8 cellular contexts compared by ENCODE assay signal in the genomic region with DNA sequence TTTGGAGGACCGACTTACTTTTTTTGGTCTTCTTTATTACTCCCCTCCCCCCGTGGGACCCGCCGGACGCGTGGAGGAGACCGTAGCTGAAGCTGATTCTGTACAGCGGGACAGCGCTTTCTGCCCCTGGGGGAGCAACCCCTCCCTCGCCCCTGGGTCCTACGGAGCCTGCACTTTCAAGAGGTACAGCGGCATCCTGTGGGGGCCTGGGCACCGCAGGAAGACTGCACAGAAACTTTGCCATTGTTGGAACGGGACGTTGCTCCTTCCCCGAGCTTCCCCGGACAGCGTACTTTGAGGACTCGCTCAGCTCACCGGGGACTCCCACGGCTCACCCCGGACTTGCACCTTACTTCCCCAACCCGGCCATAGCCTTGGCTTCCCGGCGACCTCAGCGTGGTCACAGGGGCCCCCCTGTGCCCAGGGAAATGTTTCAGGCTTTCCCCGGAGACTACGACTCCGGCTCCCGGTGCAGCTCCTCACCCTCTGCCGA. TPM values are rescaled to one million over a fixed set of nuclear protein-coding genes. Genes with fewer than 3 reads are reported as not detected.
DNase-seq lines count a peak whose midpoint lies in the region; ATAC-seq, FAIRE-seq and TF ChIP-seq lines count a peak whose summit lies in the region.

No MANE protein-coding gene starts in this region.

- no peak for DNase-seq in Panc1 (ENCODE audit: low read depth, low spot score)
- no peak for DNase-seq in astrocyte of the spinal cord (ENCODE audit: low read depth, low spot score)
- no peak for DNase-seq in HepG2 (ENCODE audit: low spot score)
- peak in 1 of 2 donors; percentile 89 for DNase-seq in suprapubic skin (ENCODE audit: low spot score in 2 of 2)
- DNase-seq in NCI-H187 (lab: John Stamatoyannopoulos, UW) = no peak
- DNase-seq in NCI-H2107 (lab: John Stamatoyannopoulos, UW) = no peak
- DNase-seq in NCI-H1105 (lab: John Stamatoyannopoulos, UW) = no peak

- ATAC-seq in GM18498 (IDR thresholded peaks at IDR 0.05; ENCODE audit: unreplicated experiment) (peak; percentile 13), Panc1 (no peak), HepG2 (peak; percentile 6; the same call in 1 of the 3 replicates)

- H3K27ac ChIP-seq in Panc1 (ENCODE audit: low read length) (no peak overlapping the region), HepG2 (ENCODE audit: extremely low read length, insufficient read depth, low read length) (peak overlapping the region; percentile 96), suprapubic skin (peak overlapping the region; percentile 96)

- peak overlapping the region; percentile 99 for H3K4me2 ChIP-seq in HepG2 (ENCODE audit: low read depth, low read length)

- TF ChIP-seq EP300 in HepG2 (IDR thresholded peaks at IDR 0.05; ENCODE audit: low read depth in 2 of 2, low read length in 2 of 2) (no peak), HepG2 (CRISPR knock-in tag; IDR thresholded peaks at IDR 0.05; ENCODE audit: borderline replicate concordance) (no peak), suprapubic skin (IDR thresholded peaks at IDR 0.05) (no peak)

- no peaks in the 10 kb centered on the region for H3K79me2 ChIP-seq in HepG2 (ENCODE audit: insufficient read depth, low read length)

- TF ChIP-seq CTCF in Panc1 (IDR thresholded peaks at IDR 0.05) (no peak), astrocyte of the spinal cord (IDR thresholded peaks at IDR 0.05; ENCODE audit: low read depth, low read length) (no peak), HepG2 (CRISPR knock-in tag; IDR thresholded peaks at IDR 0.05) (peak; percentile 44), suprapubic skin (IDR thresholded peaks at IDR 0.05) (no peak)

- H3K36me3 ChIP-seq in Panc1 (ENCODE audit: control insufficient read depth, insufficient read depth, low read length) (no peaks in the 10 kb centered on the region; the same call in 1 of the 2 replicates), HepG2 (replicated peaks in 1 of 2; ENCODE audit: control insufficient read depth in 1 of 2, insufficient read depth in 2 of 2, low read length in 2 of 2) (no peaks in the 10 kb centered on the region), suprapubic skin (peaks cover 10% of the 10 kb centered on the region)

- no peak; the same call in 1 of the 2 replicates for TF ChIP-seq RAD21 in HepG2 (CRISPR knock-in tag; IDR thresholded peaks at IDR 0.05)

- POLR2A ChIA-PET in Panc1 (lab: Charles Lee) = interaction anchor here (0.6 to 1.4 kb wide), 4 partner anchors 12 to 36 kb away, joined by 4 to 18 read pairs (median 4); no protein-coding TSS in a partner anchor
- POLR2A ChIA-PET in HepG2 (lab: Yijun Ruan, JAX) = interaction anchor here (1.3 to 4.1 kb wide), 7 partner anchors 9 to 31 kb away, joined by 3 to 40 read pairs (median 7); no protein-coding TSS in a partner anchor

- H3K4me3 ChIP-seq in Panc1 (ENCODE audit: low read depth in 2 of 2, low read length in 2 of 2) (peak overlapping the region; percentile 75 to 84), astrocyte of the spinal cord (ENCODE audit: low read depth, low read length) (peak overlapping the region; percentile 85), HepG2 (replicated peaks in 1 of 3; ENCODE audit: insufficient read depth in 1 of 3, low read depth in 2 of 3, low read length in 3 of 3) (peak overlapping the region; percentile 76 to 91 (median 89)), suprapubic skin (peak overlapping the region; percentile 89)

- H3K9ac ChIP-seq in HepG2 (ENCODE audit: insufficient read depth, low read depth, low read length) = peak overlapping the region; percentile 94

- no peak overlapping the region for H2AFZ ChIP-seq in HepG2 (ENCODE audit: low read length)

- BruUV-seq in Panc1 (replicated peaks; lab: Mats Ljungman, UMichigan) (TSS peak; percentile 98), HepG2 (replicated peaks; lab: Mats Ljungman, UMichigan) (TSS peak; percentile 94)

- H3K4me1 ChIP-seq in Panc1 (ENCODE audit: control insufficient read depth, insufficient read depth, low read length) = peaks cover 4% of the 10 kb centered on the region; the same call in 1 of the 2 replicates
- H3K4me1 ChIP-seq in HepG2 (ENCODE audit: insufficient read depth, low read length) = peaks cover 28% of the 10 kb centered on the region
- H3K4me1 ChIP-seq in suprapubic skin = peaks cover 40% of the 10 kb centered on the region

- under 1% methylated on average over 18 of the region's 31 CpGs for WGBS in HepG2 (ENCODE audit: low lambda C conversion rate)
- under 1% methylated on average over 31 of the region's 31 CpGs for WGBS in suprapubic skin

- FAIRE-seq in HepG2 (lab: Jason Lieb, UNC) = no peak

- no peaks in the 10 kb centered on the region for H3K9me3 ChIP-seq in Panc1 (ENCODE audit: control insufficient read depth, insufficient read depth, low read depth, low read length)
- no peaks in the 10 kb centered on the region for H3K9me3 ChIP-seq in HepG2 (ENCODE audit: low read length)
- H3K9me3 ChIP-seq in suprapubic skin = no peaks in the 10 kb centered on the region

- TF ChIP-seq POLR2A in HepG2 (IDR thresholded peaks at IDR 0.05; ENCODE audit: insufficient read depth in 1 of 2, low read depth in 2 of 2, low read length in 2 of 2) (no peak; a peak in 1 of 4 replicates), suprapubic skin (IDR thresholded peaks at IDR 0.05) (no peak)

- H4K20me1 ChIP-seq in HepG2 (ENCODE audit: insufficient read depth, low read length) = peaks cover 5% of the 10 kb centered on the region; the same call in 1 of the 2 replicates

- intact Hi-C loops in Panc1 (cut with micrococcal nuclease; ENCODE audit: unreplicated experiment) = no loop called here
- intact Hi-C loops in HepG2 (cut with micrococcal nuclease; ENCODE audit: unreplicated experiment) = no loop called here

- CTCF ChIA-PET in Panc1 (lab: Charles Lee) (interaction anchor here (0.6 kb wide), 1 partner anchor 302 kb away, joined by 13 read pairs; no protein-coding TSS in a partner anchor), HepG2 (lab: Yijun Ruan, JAX; ENCODE audit: low intra/inter-chr PET ratio, low total read pairs) (no interaction called here)

- H3K27me3 ChIP-seq in Panc1 (ENCODE audit: control insufficient read depth, insufficient read depth, low read length) (no peaks in the 10 kb centered on the region), HepG2 (ENCODE audit: control insufficient read depth in 1 of 2, insufficient read depth in 2 of 2, low read length in 2 of 2) (peaks cover 0 to 3% of the 10 kb centered on the region in 2 experiments; a peak in 2 of 5 replicates), suprapubic skin (no peaks in the 10 kb centered on the region)

- in situ Hi-C loops in Panc1 (cut with HindIII; ENCODE audit: low pct_unique_long_range_greater_than_20kb, low sequenced_read_pairs) (no loop called here), astrocyte of the spinal cord (cut with HindIII; ENCODE audit: low sequenced_read_pairs) (no loop called here), HepG2 (cut with HindIII; ENCODE audit: extremely low pct_ligation_motif_present, low pct_unique_long_range_greater_than_20kb) (no loop called here)

RNA-seq across cellular contexts. Expression of a gene that starts 0.4 kb away (rescaled TPM):
- total RNA-seq in Panc1 (2021; ENCODE audit: unreplicated experiment) = 13.4 TPM
- 6.1 TPM for polyA plus RNA-seq in Panc1 (2012; ENCODE audit: insufficient read length)
- 0.21 and 6.0 TPM in 2 replicates for total RNA-seq in HepG2 (2016; rRNA removed; fragmentation: Illumina TruSeq; extraction: Trizol)
- total RNA-seq in HepG2 (2016; cell fraction: cytosol; rRNA removed; fragmentation: Illumina TruSeq; extraction: Trizol; ENCODE audit: low read depth) = 0.79 and 0.91 TPM in 2 replicates
- 0.37 and 5.7 TPM in 2 replicates for total RNA-seq in HepG2 (2016; cell fraction: insoluble cytoplasmic fraction; rRNA removed; fragmentation: Illumina TruSeq; extraction: Trizol)
- 0.93 and 1.2 TPM in 2 replicates for total RNA-seq in HepG2 (2016; cell fraction: membrane; rRNA removed; fragmentation: Illumina TruSeq; extraction: Trizol)
- total RNA-seq in HepG2 (2016; cell fraction: nucleus; rRNA removed; fragmentation: Illumina TruSeq; extraction: Trizol) = 17.8 and 18.2 TPM in 2 replicates
- 2.8 TPM in 2 replicates for polyA plus RNA-seq in HepG2 (2011; rRNA removed)
- 0.67 and 0.69 TPM in 2 replicates for polyA plus RNA-seq in HepG2 (2011; cell fraction: cytosol; rRNA removed)
- polyA plus RNA-seq in HepG2 (2011; cell fraction: nucleus; rRNA removed) = 23.1 and 35.9 TPM in 2 replicates
- polyA plus RNA-seq in HepG2 (2012) = 0.51 and 1.1 TPM in 2 replicates
- not detected in 2 replicates for polyA plus RNA-seq in HepG2 (2016; cell fraction: cytosol; fragmentation: Illumina TruSeq; extraction: Trizol; ENCODE audit: low read depth)
- polyA plus RNA-seq in HepG2 (2016; cell fraction: insoluble cytoplasmic fraction; fragmentation: Illumina TruSeq; extraction: Trizol; ENCODE audit: low read depth) = 0.35 and 0.74 TPM in 2 replicates
- polyA plus RNA-seq in HepG2 (2016; cell fraction: membrane; fragmentation: Illumina TruSeq; extraction: Trizol; ENCODE audit: low read depth) = 0.17 and 0.41 TPM in 2 replicates
- polyA plus RNA-seq in HepG2 (2016; cell fraction: nucleus; fragmentation: Illumina TruSeq; extraction: Trizol; ENCODE audit: insufficient read depth, low read depth) = 17.9 and 36.0 TPM in 2 replicates
- polyA minus RNA-seq in HepG2 (2011; rRNA and poly(A)+ RNA removed; ENCODE audit: low replicate concordance) = 16.2 and 24.3 TPM in 2 replicates
- 1.5 and 2.2 TPM in 2 replicates for polyA minus RNA-seq in HepG2 (2011; cell fraction: cytosol; rRNA and poly(A)+ RNA removed)
- polyA minus RNA-seq in HepG2 (2011; cell fraction: nucleus; rRNA and poly(A)+ RNA removed) = 32.3 and 48.2 TPM in 2 replicates
- 100 to 1,000 TPM; 326 to 676 (median 518) TPM for total RNA-seq in suprapubic skin

RNA-seq across cellular contexts. Expression of a gene that starts 28.6 kb away (rescaled TPM):
- 15.6 TPM for total RNA-seq in Panc1 (2021; ENCODE audit: unreplicated experiment)
- polyA plus RNA-seq in Panc1 (2012; ENCODE audit: insufficient read length) = 31.9 TPM
- 2.1 and 2.9 TPM in 2 replicates for total RNA-seq in HepG2 (2016; rRNA removed; fragmentation: Illumina TruSeq; extraction: Trizol)
- 5.1 and 6.2 TPM in 2 replicates for total RNA-seq in HepG2 (2016; cell fraction: cytosol; rRNA removed; fragmentation: Illumina TruSeq; extraction: Trizol; ENCODE audit: low read depth)
- total RNA-seq in HepG2 (2016; cell fraction: insoluble cytoplasmic fraction; rRNA removed; fragmentation: Illumina TruSeq; extraction: Trizol) = 2.0 and 3.5 TPM in 2 replicates
- 6.2 and 8.3 TPM in 2 replicates for total RNA-seq in HepG2 (2016; cell fraction: membrane; rRNA removed; fragmentation: Illumina TruSeq; extraction: Trizol)
- 2.3 and 2.8 TPM in 2 replicates for total RNA-seq in HepG2 (2016; cell fraction: nucleus; rRNA removed; fragmentation: Illumina TruSeq; extraction: Trizol)
- polyA plus RNA-seq in HepG2 (2011; rRNA removed) = 17.1 and 18.0 TPM in 2 replicates
- polyA plus RNA-seq in HepG2 (2011; cell fraction: cytosol; rRNA removed) = 13.2 and 17.0 TPM in 2 replicates
- polyA plus RNA-seq in HepG2 (2011; cell fraction: nucleus; rRNA removed) = 12.6 and 14.7 TPM in 2 replicates
- 11.2 and 15.2 TPM in 2 replicates for polyA plus RNA-seq in HepG2 (2012)
- polyA plus RNA-seq in HepG2 (2016; cell fraction: cytosol; fragmentation: Illumina TruSeq; extraction: Trizol; ENCODE audit: low read depth) = 8.6 and 9.5 TPM in 2 replicates
- polyA plus RNA-seq in HepG2 (2016; cell fraction: insoluble cytoplasmic fraction; fragmentation: Illumina TruSeq; extraction: Trizol; ENCODE audit: low read depth) = 3.9 and 4.7 TPM in 2 replicates
- polyA plus RNA-seq in HepG2 (2016; cell fraction: membrane; fragmentation: Illumina TruSeq; extraction: Trizol; ENCODE audit: low read depth) = 9.5 and 9.7 TPM in 2 replicates
- polyA plus RNA-seq in HepG2 (2016; cell fraction: nucleus; fragmentation: Illumina TruSeq; extraction: Trizol; ENCODE audit: insufficient read depth, low read depth) = 11.0 and 11.5 TPM in 2 replicates
- 6.0 and 30.0 TPM in 2 replicates for polyA minus RNA-seq in HepG2 (2011; rRNA and poly(A)+ RNA removed; ENCODE audit: low replicate concordance)
- 7.6 and 8.3 TPM in 2 replicates for polyA minus RNA-seq in HepG2 (2011; cell fraction: cytosol; rRNA and poly(A)+ RNA removed)
- polyA minus RNA-seq in HepG2 (2011; cell fraction: nucleus; rRNA and poly(A)+ RNA removed) = 7.1 and 7.6 TPM in 2 replicates
- 10 to 100 TPM in 2 of 4 donors, 1 to 10 TPM in 2; 5.4 to 12.2 (median 10.7) TPM for total RNA-seq in suprapubic skin

RNA-seq across cellular contexts. Expression of a gene that starts 30.0 kb away (rescaled TPM):
- total RNA-seq in Panc1 (2021; ENCODE audit: unreplicated experiment) = 3.3 TPM
- polyA plus RNA-seq in Panc1 (2012; ENCODE audit: insufficient read length) = 10.2 TPM
- 0.31 and 0.67 TPM in 2 replicates for total RNA-seq in HepG2 (2016; rRNA removed; fragmentation: Illumina TruSeq; extraction: Trizol)
- 0.53 and 0.71 TPM in 2 replicates for total RNA-seq in HepG2 (2016; cell fraction: cytosol; rRNA removed; fragmentation: Illumina TruSeq; extraction: Trizol; ENCODE audit: low read depth)
- 0.48 and 0.91 TPM in 2 replicates for total RNA-seq in HepG2 (2016; cell fraction: insoluble cytoplasmic fraction; rRNA removed; fragmentation: Illumina TruSeq; extraction: Trizol)
- 0.72 and 1.2 TPM in 2 replicates for total RNA-seq in HepG2 (2016; cell fraction: membrane; rRNA removed; fragmentation: Illumina TruSeq; extraction: Trizol)
- total RNA-seq in HepG2 (2016; cell fraction: nucleus; rRNA removed; fragmentation: Illumina TruSeq; extraction: Trizol) = not detected in 2 replicates
- polyA plus RNA-seq in HepG2 (2011; rRNA removed) = 1.3 and 1.8 TPM in 2 replicates
- 2.6 TPM in 2 replicates for polyA plus RNA-seq in HepG2 (2011; cell fraction: cytosol; rRNA removed)
- 1.1 and 2.1 TPM in 2 replicates for polyA plus RNA-seq in HepG2 (2011; cell fraction: nucleus; rRNA removed)
- polyA plus RNA-seq in HepG2 (2012) = 1.4 and 1.9 TPM in 2 replicates
- polyA plus RNA-seq in HepG2 (2016; cell fraction: cytosol; fragmentation: Illumina TruSeq; extraction: Trizol; ENCODE audit: low read depth) = 0.86 and 1.5 TPM in 2 replicates
- 0.76 TPM in 1 of 2 replicates, not detected in the other for polyA plus RNA-seq in HepG2 (2016; cell fraction: insoluble cytoplasmic fraction; fragmentation: Illumina TruSeq; extraction: Trizol; ENCODE audit: low read depth)
- 0.77 and 1.1 TPM in 2 replicates for polyA plus RNA-seq in HepG2 (2016; cell fraction: membrane; fragmentation: Illumina TruSeq; extraction: Trizol; ENCODE audit: low read depth)
- 1.2 TPM in 1 of 2 replicates, not detected in the other for polyA plus RNA-seq in HepG2 (2016; cell fraction: nucleus; fragmentation: Illumina TruSeq; extraction: Trizol; ENCODE audit: insufficient read depth, low read depth)
- 0.23 TPM in 1 of 2 replicates, not detected in the other for polyA minus RNA-seq in HepG2 (2011; rRNA and poly(A)+ RNA removed; ENCODE audit: low replicate concordance)
- polyA minus RNA-seq in HepG2 (2011; cell fraction: cytosol; rRNA and poly(A)+ RNA removed) = not detected in 2 replicates
- polyA minus RNA-seq in HepG2 (2011; cell fraction: nucleus; rRNA and poly(A)+ RNA removed) = 0.50 TPM in 1 of 2 replicates, not detected in the other
- 1 to 10 TPM; 2.9 to 6.3 (median 5.6) TPM for total RNA-seq in suprapubic skin

RNA-seq across cellular contexts. Expression of a gene that starts 39.1 kb away (rescaled TPM):
- total RNA-seq in Panc1 (2021; ENCODE audit: unreplicated experiment) (101 TPM), HepG2 (2016; rRNA removed; fragmentation: Illumina TruSeq; extraction: Trizol) (64.6 and 67.1 TPM in 2 replicates), suprapubic skin (10 to 100 TPM; 34.8 to 51.3 (median 43.6) TPM)
- 108 TPM for polyA plus RNA-seq in Panc1 (2012; ENCODE audit: insufficient read length)
- total RNA-seq in HepG2 (2016; cell fraction: cytosol; rRNA removed; fragmentation: Illumina TruSeq; extraction: Trizol; ENCODE audit: low read depth) = 22.8 and 24.0 TPM in 2 replicates
- total RNA-seq in HepG2 (2016; cell fraction: insoluble cytoplasmic fraction; rRNA removed; fragmentation: Illumina TruSeq; extraction: Trizol) = 60.7 and 68.5 TPM in 2 replicates
- 55.3 and 59.3 TPM in 2 replicates for total RNA-seq in HepG2 (2016; cell fraction: membrane; rRNA removed; fragmentation: Illumina TruSeq; extraction: Trizol)
- 38.8 and 40.6 TPM in 2 replicates for total RNA-seq in HepG2 (2016; cell fraction: nucleus; rRNA removed; fragmentation: Illumina TruSeq; extraction: Trizol)
- 41.8 and 49.1 TPM in 2 replicates for polyA plus RNA-seq in HepG2 (2011; rRNA removed)
- polyA plus RNA-seq in HepG2 (2011; cell fraction: cytosol; rRNA removed) = 29.9 and 46.4 TPM in 2 replicates
- polyA plus RNA-seq in HepG2 (2011; cell fraction: nucleus; rRNA removed) = 78.2 and 83.1 TPM in 2 replicates
- 30.9 and 35.9 TPM in 2 replicates for polyA plus RNA-seq in HepG2 (2012)
- 20.6 and 22.3 TPM in 2 replicates for polyA plus RNA-seq in HepG2 (2016; cell fraction: cytosol; fragmentation: Illumina TruSeq; extraction: Trizol; ENCODE audit: low read depth)
- polyA plus RNA-seq in HepG2 (2016; cell fraction: insoluble cytoplasmic fraction; fragmentation: Illumina TruSeq; extraction: Trizol; ENCODE audit: low read depth) = 75.4 and 76.4 TPM in 2 replicates
- polyA plus RNA-seq in HepG2 (2016; cell fraction: membrane; fragmentation: Illumina TruSeq; extraction: Trizol; ENCODE audit: low read depth) = 40.8 and 44.1 TPM in 2 replicates
- 70.9 and 74.4 TPM in 2 replicates for polyA plus RNA-seq in HepG2 (2016; cell fraction: nucleus; fragmentation: Illumina TruSeq; extraction: Trizol; ENCODE audit: insufficient read depth, low read depth)
- polyA minus RNA-seq in HepG2 (2011; rRNA and poly(A)+ RNA removed; ENCODE audit: low replicate concordance) = 38.0 and 110 TPM in 2 replicates
- 36.7 and 47.2 TPM in 2 replicates for polyA minus RNA-seq in HepG2 (2011; cell fraction: cytosol; rRNA and poly(A)+ RNA removed)
- 31.7 and 50.2 TPM in 2 replicates for polyA minus RNA-seq in HepG2 (2011; cell fraction: nucleus; rRNA and poly(A)+ RNA removed)

RNA-seq across cellular contexts. Expression of a gene that starts 44.5 kb away (rescaled TPM):
- 80.3 TPM for total RNA-seq in Panc1 (2021; ENCODE audit: unreplicated experiment)
- 101 TPM for polyA plus RNA-seq in Panc1 (2012; ENCODE audit: insufficient read length)
- total RNA-seq in HepG2 (2016; rRNA removed; fragmentation: Illumina TruSeq; extraction: Trizol) = 39.3 and 40.0 TPM in 2 replicates
- total RNA-seq in HepG2 (2016; cell fraction: cytosol; rRNA removed; fragmentation: Illumina TruSeq; extraction: Trizol; ENCODE audit: low read depth) = 45.6 and 63.1 TPM in 2 replicates
- 33.8 and 46.8 TPM in 2 replicates for total RNA-seq in HepG2 (2016; cell fraction: insoluble cytoplasmic fraction; rRNA removed; fragmentation: Illumina TruSeq; extraction: Trizol)
- 47.2 and 50.6 TPM in 2 replicates for total RNA-seq in HepG2 (2016; cell fraction: membrane; rRNA removed; fragmentation: Illumina TruSeq; extraction: Trizol)
- total RNA-seq in HepG2 (2016; cell fraction: nucleus; rRNA removed; fragmentation: Illumina TruSeq; extraction: Trizol) = 15.5 and 16.4 TPM in 2 replicates
- 66.4 and 76.6 TPM in 2 replicates for polyA plus RNA-seq in HepG2 (2011; rRNA removed)
- 48.2 and 78.5 TPM in 2 replicates for polyA plus RNA-seq in HepG2 (2011; cell fraction: cytosol; rRNA removed)
- polyA plus RNA-seq in HepG2 (2011; cell fraction: nucleus; rRNA removed) = 84.4 and 86.6 TPM in 2 replicates
- polyA plus RNA-seq in HepG2 (2012) = 38.8 and 40.5 TPM in 2 replicates
- polyA plus RNA-seq in HepG2 (2016; cell fraction: cytosol; fragmentation: Illumina TruSeq; extraction: Trizol; ENCODE audit: low read depth) = 57.8 and 73.2 TPM in 2 replicates
- polyA plus RNA-seq in HepG2 (2016; cell fraction: insoluble cytoplasmic fraction; fragmentation: Illumina TruSeq; extraction: Trizol; ENCODE audit: low read depth) = 53.9 and 54.0 TPM in 2 replicates
- polyA plus RNA-seq in HepG2 (2016; cell fraction: membrane; fragmentation: Illumina TruSeq; extraction: Trizol; ENCODE audit: low read depth) = 53.9 and 61.0 TPM in 2 replicates
- 40.4 and 44.1 TPM in 2 replicates for polyA plus RNA-seq in HepG2 (2016; cell fraction: nucleus; fragmentation: Illumina TruSeq; extraction: Trizol; ENCODE audit: insufficient read depth, low read depth)
- polyA minus RNA-seq in HepG2 (2011; rRNA and poly(A)+ RNA removed; ENCODE audit: low replicate concordance) = 68.2 and 77.1 TPM in 2 replicates
- polyA minus RNA-seq in HepG2 (2011; cell fraction: cytosol; rRNA and poly(A)+ RNA removed) = 28.0 and 42.8 TPM in 2 replicates
- 23.7 and 24.2 TPM in 2 replicates for polyA minus RNA-seq in HepG2 (2011; cell fraction: nucleus; rRNA and poly(A)+ RNA removed)
- total RNA-seq in suprapubic skin = 100 to 1,000 TPM; 102 to 120 (median 106) TPM

Comparison
In these comparisons a context has a peak if more than half of its experiments do, and no peak if none do; other contexts are left out.
1. RNA of a gene that starts 0.4 kb away (total RNA-seq): 326 to 676 TPM in suprapubic skin; 13.4 TPM in Panc1 (single experiment) and 0.21 to 18.2 TPM in HepG2; every median in the first group is over 10 times any median in the second.
2. Peak in every context shown above with its lines, with median percentiles within 50 percentile points of each other: H3K4me3 ChIP-seq.